ENCODE assay signal across 8 cellular contexts in the genomic region with DNA sequence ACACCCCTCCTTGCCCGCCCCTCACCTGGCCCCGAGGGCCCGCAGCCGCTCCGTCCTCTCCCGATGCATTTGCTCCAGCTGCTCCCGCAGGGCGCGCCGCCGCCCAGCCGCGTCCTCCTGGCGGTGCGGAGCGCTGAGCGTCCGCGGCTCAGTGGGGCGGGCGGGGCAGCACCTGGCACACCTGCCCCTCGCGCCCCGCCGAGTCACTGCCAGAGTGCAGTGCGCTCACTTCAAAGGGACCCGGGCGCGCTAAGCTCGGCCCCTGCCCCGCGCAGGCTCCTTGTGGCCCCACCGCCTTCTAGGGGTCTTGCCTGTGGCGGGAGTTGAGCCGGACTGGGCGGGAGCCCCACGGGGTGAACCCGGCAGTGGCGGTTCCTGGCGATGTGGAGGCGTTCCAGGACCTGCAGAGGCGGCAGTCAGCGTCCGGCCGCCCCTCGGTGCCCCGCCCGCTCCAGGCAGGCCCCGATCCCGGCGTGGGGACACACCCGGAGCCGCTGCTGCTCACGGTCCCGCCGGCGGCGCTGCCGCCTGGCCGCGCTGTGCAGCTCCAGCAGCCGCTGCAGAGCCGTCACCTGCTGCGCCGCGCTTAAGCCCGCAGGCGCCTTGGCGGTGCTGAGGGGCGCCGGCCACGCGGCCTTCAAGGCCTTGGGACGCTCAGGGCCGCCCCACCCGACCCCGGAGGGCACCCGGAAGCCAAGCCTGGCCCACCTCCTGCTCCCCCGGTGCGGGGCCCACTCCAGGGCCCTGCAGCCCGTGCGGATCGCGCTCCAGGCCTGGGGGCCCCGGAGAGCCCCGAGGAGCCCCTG. TPM values are rescaled to one million over a fixed set of nuclear protein-coding genes. Genes with fewer than 3 reads are reported as not detected.
DNase-seq lines count a peak whose midpoint lies in the region; ATAC-seq, FAIRE-seq and TF ChIP-seq lines count a peak whose summit lies in the region.

No MANE protein-coding gene starts in this region.

- peaks cover 11% of the 10 kb centered on the region for H3K27me3 ChIP-seq in lower lobe of right lung (ENCODE audit: low read depth)

- H3K27ac Mint-ChIP-seq in CD14-positive monocyte, result no peak overlapping the region

- intact Hi-C loops in CD14-positive monocyte (cut with micrococcal nuclease) (loop anchor here in 1 of 2 donors (10.0 kb wide), 1 partner anchor 125 kb away; no protein-coding TSS in a partner anchor), lower lobe of right lung (cut with DNase I) (no loop called here)

- peak; percentile 35 for FAIRE-seq in GM19239 (lab: Jason Lieb, UNC)

- no peaks in the 10 kb centered on the region for H3K9me3 ChIP-seq in lower lobe of right lung

- peaks cover 0 to 5% (median 2%) of the 10 kb centered on the region in 7 donors for H3K9me3 Mint-ChIP-seq in CD14-positive monocyte

- peak; percentile 78 to 82 for ATAC-seq in activated CD4-positive, CD25-positive, alpha-beta regulatory T cell treated with anti-CD3 and anti-CD28 coated beads, Interleukin-2, amount 50 U/mL, for 24 hours
- ATAC-seq in lower lobe of right lung (peak; percentile 84 to 86), HG03097 (IDR thresholded peaks at IDR 0.05; ENCODE audit: low FRiP score, unreplicated experiment) (no peak)

- H3K4me3 Mint-ChIP-seq in CD14-positive monocyte, result peak overlapping the region; percentile 62 to 82

- peaks cover 19 to 41% (median 36%) of the 10 kb centered on the region in 3 donors for H3K27me3 Mint-ChIP-seq in CD14-positive monocyte (ENCODE audit: low read depth in 3 of 3)

- peaks cover 18% of the 10 kb centered on the region for H3K36me3 ChIP-seq in lower lobe of right lung

- peaks cover 20% of the 10 kb centered on the region for H3K4me1 Mint-ChIP-seq in CD14-positive monocyte

- peak overlapping the region; percentile 64 for H3K4me3 ChIP-seq in lower lobe of right lung

- H3K36me3 Mint-ChIP-seq in CD14-positive monocyte, result peaks cover 42% of the 10 kb centered on the region in 2 donors

- TF ChIP-seq CTCF in CD14-positive monocyte (IDR thresholded peaks at IDR 0.05) (peak; percentile 17), lower lobe of right lung (IDR thresholded peaks at IDR 0.05) (peak; percentile 18)

- DNase-seq in CD14-positive monocyte (ENCODE audit: low spot score) (no peak), GM19239 (ENCODE audit: insufficient read length, low spot score) (peak; percentile 67), HuH-7 (ENCODE audit: low spot score) (peak; percentile 84), dermis blood vessel endothelial cell (peak; percentile 59), lower lobe of right lung (peak; percentile 70)
- DNase-seq in stimulated activated CD8-positive, alpha-beta memory T cell treated with anti-CD3 and anti-CD28 coated beads, Interleukin-2, amount 100 ng/mL, for 48 hours (ENCODE audit: low read depth in 2 of 2), result peak; percentile 24 to 37

- peaks cover 25% of the 10 kb centered on the region for H3K4me1 ChIP-seq in lower lobe of right lung

- no peak overlapping the region for H3K27ac ChIP-seq in lower lobe of right lung

RNA-seq across cellular contexts. Expression of gene ATP6V1F, which starts 6.7 kb away (rescaled TPM):
- 100 to 1,000 TPM; 511 to 593 TPM for polyA plus RNA-seq in CD14-positive monocyte
- 86.5 and 93.1 TPM in 2 replicates for total RNA-seq in dermis blood vessel endothelial cell
- 208 TPM for total RNA-seq in lower lobe of right lung

RNA-seq across cellular contexts. Expression of gene FLNC, which starts 39.1 kb away (rescaled TPM):
- polyA plus RNA-seq in CD14-positive monocyte, result not detected
- total RNA-seq in dermis blood vessel endothelial cell, result 117 and 331 TPM in 2 replicates
- 11.7 TPM for total RNA-seq in lower lobe of right lung

RNA-seq across cellular contexts. Expression of gene KCP, which starts 41.2 kb away (rescaled TPM):
- polyA plus RNA-seq in CD14-positive monocyte, result under 1 TPM in 1 of 2 donors, not detected in 1; 0.11 TPM
- total RNA-seq in dermis blood vessel endothelial cell (0.17 TPM in 1 of 2 replicates, not detected in the other), lower lobe of right lung (1.3 TPM)
